Comparison of ENCODE assay signal across 1 cellular context in genomic region chr2:152456262-152456661, GRCh38.
TF ChIP-seq lines count a peak whose summit lies in the region.

No MANE protein-coding gene starts in this region.

TF ChIP-seq in HepG2, 621 proteins besides CTCF, POLR2A, EP300 and RAD21 (continued from another document):
- TF ChIP-seq TIGD3 (CRISPR knock-in tag; IDR thresholded peaks at IDR 0.05; ENCODE audit: borderline replicate concordance) (no peak), NFE2L2 (IDR thresholded peaks at IDR 0.05; ENCODE audit: low read length) (no peak), GFI1 (CRISPR knock-in tag; IDR thresholded peaks at IDR 0.05; ENCODE audit: borderline replicate concordance) (no peak), ZNF672 (CRISPR knock-in tag; IDR thresholded peaks at IDR 0.05) (no peak), ZNF10 (CRISPR knock-in tag; IDR thresholded peaks at IDR 0.05; ENCODE audit: borderline replicate concordance, low read depth) (no peak), TBP (CRISPR knock-in tag; IDR thresholded peaks at IDR 0.05) (no peak), ZNF143 (CRISPR knock-in tag; IDR thresholded peaks at IDR 0.05) (no peak), ZNF281 (CRISPR knock-in tag; IDR thresholded peaks at IDR 0.05; ENCODE audit: borderline replicate concordance) (no peak), ZNF33A (CRISPR knock-in tag; IDR thresholded peaks at IDR 0.05; ENCODE audit: borderline replicate concordance) (no peak), CSRNP1 (CRISPR knock-in tag; IDR thresholded peaks at IDR 0.05) (no peak), ZNF354B (CRISPR knock-in tag; IDR thresholded peaks at IDR 0.05) (no peak), THRA (CRISPR knock-in tag; IDR thresholded peaks at IDR 0.05; ENCODE audit: borderline replicate concordance) (no peak), ZNF432 (CRISPR knock-in tag; IDR thresholded peaks at IDR 0.05; ENCODE audit: borderline replicate concordance) (no peak), BRF2 (CRISPR knock-in tag; IDR thresholded peaks at IDR 0.05) (no peak), ZNF883 (CRISPR knock-in tag; IDR thresholded peaks at IDR 0.05; ENCODE audit: not compliant biosample characterization) (no peak), SOX6 (IDR thresholded peaks at IDR 0.05) (no peak), SOX6 (CRISPR knock-in tag; IDR thresholded peaks at IDR 0.05) (0 out of 2 replicates have a peak, but pooled peaks have one; percentile 33), IKZF5 (CRISPR knock-in tag; IDR thresholded peaks at IDR 0.05) (no peak), ZBTB39 (CRISPR knock-in tag; IDR thresholded peaks at IDR 0.05) (no peak), AHR (CRISPR knock-in tag; IDR thresholded peaks at IDR 0.05) (no peak), ZNF639 (CRISPR knock-in tag; conservative IDR thresholded peaks at IDR 0.05) (no peak), HMGXB3 (CRISPR knock-in tag; IDR thresholded peaks at IDR 0.05; ENCODE audit: borderline replicate concordance) (no peak), NR2F6 (IDR thresholded peaks at IDR 0.05) (no peak), NR2F6 (CRISPR knock-in tag; IDR thresholded peaks at IDR 0.05) (peak; percentile 13; the same call in 1 of the 2 replicates)
